15 cellular contexts compared by ENCODE assay signal in the genomic region with DNA sequence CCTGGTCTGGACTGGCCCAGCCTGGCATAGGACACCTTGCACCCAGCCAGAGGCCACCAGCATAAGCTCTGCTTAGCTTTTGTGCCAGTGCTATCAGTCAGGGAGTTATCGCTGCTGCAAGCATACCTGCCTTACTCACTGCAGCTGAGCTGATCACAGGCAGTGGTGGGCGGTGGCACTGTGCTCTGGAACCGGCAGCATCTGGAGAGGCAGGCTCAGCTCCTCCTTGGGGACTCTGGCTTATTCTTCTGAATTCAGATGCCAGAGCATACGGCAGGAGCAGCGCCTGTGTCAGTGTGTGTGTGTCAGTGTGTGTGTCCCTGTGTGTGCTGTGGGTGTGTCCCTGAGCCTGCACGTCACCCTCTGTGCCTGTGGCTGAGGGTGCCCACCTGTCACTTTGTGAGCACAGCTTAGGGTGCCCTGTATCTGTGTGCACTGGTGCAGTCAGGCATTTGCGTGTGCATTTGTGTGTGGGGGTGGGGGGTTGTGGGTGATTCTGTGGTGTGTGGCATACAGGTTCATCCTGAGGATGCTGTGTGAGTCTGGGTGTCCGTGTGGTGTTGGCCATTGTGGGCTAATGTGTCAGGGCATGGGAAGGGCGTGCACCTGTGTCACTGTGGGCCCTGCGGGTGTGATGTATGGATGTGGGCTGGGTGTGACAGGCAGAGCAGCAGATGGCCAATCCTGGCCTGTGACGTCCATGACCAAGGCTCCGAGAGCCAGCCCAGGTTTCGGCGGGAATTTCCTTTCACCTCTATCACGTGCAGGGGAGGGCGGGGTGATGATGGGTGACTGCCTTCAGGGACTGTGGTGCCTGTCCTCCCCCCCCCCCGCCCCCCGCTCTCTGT. TPM values are rescaled to one million over a fixed set of nuclear protein-coding genes. Genes with fewer than 3 reads are reported as not detected.
DNase-seq lines count a peak whose midpoint lies in the region; ATAC-seq, FAIRE-seq and TF ChIP-seq lines count a peak whose summit lies in the region.
"Had no signal": no experiment of that assay in that cellular context is flagged by ENCODE, and none has a peak within 500 bp of the region (broad histone marks: within the 10 kb centered on the region; RNA-seq: fewer than 3 reads in every experiment).

No MANE protein-coding gene starts in this region.

- H3K4me3 ChIP-seq in small intestine (ENCODE audit: low read depth in 1 of 2, low read length in 2 of 2) = no peak overlapping the region
- H3K4me3 ChIP-seq: smooth muscle cell, tibial artery had no signal

- H3K9me3 ChIP-seq in small intestine (ENCODE audit: control insufficient read depth, low read depth) = no peaks in the 10 kb centered on the region
- H3K9me3 ChIP-seq: tibial artery had no signal

- peaks cover 7% of the 10 kb centered on the region for H3K4me1 Mint-ChIP-seq in activated CD8-positive, alpha-beta T cell treated with anti-CD3 and anti-CD28 coated beads for 36 hours (ENCODE audit: low read depth)
- H3K4me1 Mint-ChIP-seq in memory B cell = peaks cover 10% of the 10 kb centered on the region

- H3K27ac ChIP-seq in small intestine (ENCODE audit: low read depth in 1 of 2, low read length in 1 of 2) = no peak overlapping the region
- H3K27ac ChIP-seq: tibial artery, WERI-Rb-1 had no signal

- no peak for FAIRE-seq in small intestine (lab: Jason Lieb, UNC)
- FAIRE-seq: HepG2 had no signal

- 26 to 49% (median 31%) methylated on average over 16 to 18 of the region's 18 CpGs for WGBS in small intestine, 3 donors

- TF ChIP-seq CTCF in activated CD8-positive, alpha-beta T cell treated with anti-CD3 and anti-CD28 coated beads for 36 hours (IDR thresholded peaks at IDR 0.05) = no peak

- ATAC-seq in activated CD8-positive, alpha-beta T cell treated with anti-CD3 and anti-CD28 coated beads for 36 hours = peak; percentile 49
- peak; percentile 66 for ATAC-seq in memory B cell (ENCODE audit: low read depth)
- no peak for ATAC-seq in GM21381 (IDR thresholded peaks at IDR 0.05; ENCODE audit: unreplicated experiment)
- ATAC-seq: HepG2 had no signal

- intact Hi-C loops in activated CD8-positive, alpha-beta T cell treated with anti-CD3 and anti-CD28 coated beads for 36 hours (cut with micrococcal nuclease) = no loop called here

- no peaks in the 10 kb centered on the region for H3K9me3 Mint-ChIP-seq in activated CD8-positive, alpha-beta T cell treated with anti-CD3 and anti-CD28 coated beads for 36 hours
- no peaks in the 10 kb centered on the region for H3K9me3 Mint-ChIP-seq in memory B cell

- H3K4me1 ChIP-seq in small intestine (ENCODE audit: control insufficient read depth in 2 of 2, insufficient read depth in 1 of 2, low read depth in 1 of 2, low read length in 1 of 2) = no peaks in the 10 kb centered on the region

- H3K27ac Mint-ChIP-seq in activated CD8-positive, alpha-beta T cell treated with anti-CD3 and anti-CD28 coated beads for 36 hours = no peak overlapping the region
- no peak overlapping the region for H3K27ac Mint-ChIP-seq in memory B cell

- no peaks in the 10 kb centered on the region for H3K36me3 Mint-ChIP-seq in activated CD8-positive, alpha-beta T cell treated with anti-CD3 and anti-CD28 coated beads for 36 hours (ENCODE audit: low read depth)
- no peaks in the 10 kb centered on the region for H3K36me3 Mint-ChIP-seq in memory B cell

- peaks cover 6 to 36% of the 10 kb centered on the region in 2 donors for H3K27me3 ChIP-seq in small intestine (ENCODE audit: control insufficient read depth in 2 of 2, insufficient read depth in 2 of 2, low read length in 2 of 2)

- no peak overlapping the region for H3K4me3 Mint-ChIP-seq in activated CD8-positive, alpha-beta T cell treated with anti-CD3 and anti-CD28 coated beads for 36 hours
- H3K4me3 Mint-ChIP-seq in memory B cell = no peak overlapping the region

- CTCF ChIA-PET in activated CD8-positive, alpha-beta T cell treated with anti-CD3 and anti-CD28 coated beads for 36 hours (lab: Charles Lee) = no interaction called here

- DNase-seq in stimulated activated CD8-positive, alpha-beta memory T cell treated with anti-CD3 and anti-CD28 coated beads, Interleukin-12 subunit alpha, Interleukin-12 subunit beta, amount 100 ng/mL, for 1 hour (ENCODE audit: low read depth) = peak; percentile 15
- no peak for DNase-seq in stimulated activated CD8-positive, alpha-beta memory T cell treated with anti-CD3 and anti-CD28 coated beads, Interleukin-4, amount 100 ng/mL, for 48 hours
- DNase-seq in activated CD8-positive, alpha-beta T cell treated with anti-CD3 and anti-CD28 coated beads for 36 hours = peak; percentile 20
- no peak for DNase-seq in memory B cell (ENCODE audit: low spot score in 2 of 2)
- DNase-seq in small intestine = no peak
- DNase-seq in activated naive CD4-positive, alpha-beta T cell (lab: John Stamatoyannopoulos, UW) = no peak
- no peak for DNase-seq in mucosa of gallbladder (ENCODE audit: low spot score)
- DNase-seq: AML-193, NCI-H345, tibial artery, WERI-Rb-1 had no signal

- peaks cover 45% of the 10 kb centered on the region for H3K27me3 Mint-ChIP-seq in activated CD8-positive, alpha-beta T cell treated with anti-CD3 and anti-CD28 coated beads for 36 hours
- H3K27me3 Mint-ChIP-seq in memory B cell = peaks cover 41% of the 10 kb centered on the region

- POLR2A ChIA-PET in activated CD8-positive, alpha-beta T cell treated with anti-CD3 and anti-CD28 coated beads for 36 hours (lab: Charles Lee) = interaction anchor here (0.6 to 1.1 kb wide), 2 partner anchors 10 to 31 kb away, joined by 3 to 4 read pairs; no protein-coding TSS in a partner anchor

- H3K36me3 ChIP-seq in small intestine (ENCODE audit: control insufficient read depth in 2 of 2, insufficient read depth in 2 of 2, low read length in 2 of 2) = no peaks in the 10 kb centered on the region
- H3K36me3 ChIP-seq: tibial artery, WERI-Rb-1 had no signal

RNA-seq across cellular contexts. Expression of a gene that starts 23.5 kb away (rescaled TPM):
- total RNA-seq in activated CD8-positive, alpha-beta T cell treated with anti-CD3 and anti-CD28 coated beads for 36 hours = not detected
- under 1 TPM in 1 of 3 donors, not detected in 2; 0.13 TPM for polyA plus RNA-seq in small intestine
- total RNA-seq in mucosa of gallbladder = 0.17 TPM
- total RNA-seq: fibroblast of villous mesenchyme, HepG2, smooth muscle cell had no signal
- polyA plus RNA-seq: HepG2, smooth muscle cell had no signal

Comparison
In these comparisons a context has a peak if more than half of its experiments do, and no peak if none do; other contexts are left out.
1. DNase-seq: peak in stimulated activated CD8-positive, alpha-beta memory T cell treated with anti-CD3 and anti-CD28 coated beads, Interleukin-12 subunit alpha, Interleukin-12 subunit beta, amount 100 ng/mL, for 1 hour (single experiment) and activated CD8-positive, alpha-beta T cell treated with anti-CD3 and anti-CD28 coated beads for 36 hours (single experiment); none in stimulated activated CD8-positive, alpha-beta memory T cell treated with anti-CD3 and anti-CD28 coated beads, Interleukin-4, amount 100 ng/mL, for 48 hours (single experiment), memory B cell (0 of 2), small intestine (single experiment), activated naive CD4-positive, alpha-beta T cell (0 of 4) and mucosa of gallbladder (single experiment).